ENCODE assay signal across 8 cellular contexts in the genomic region with DNA sequence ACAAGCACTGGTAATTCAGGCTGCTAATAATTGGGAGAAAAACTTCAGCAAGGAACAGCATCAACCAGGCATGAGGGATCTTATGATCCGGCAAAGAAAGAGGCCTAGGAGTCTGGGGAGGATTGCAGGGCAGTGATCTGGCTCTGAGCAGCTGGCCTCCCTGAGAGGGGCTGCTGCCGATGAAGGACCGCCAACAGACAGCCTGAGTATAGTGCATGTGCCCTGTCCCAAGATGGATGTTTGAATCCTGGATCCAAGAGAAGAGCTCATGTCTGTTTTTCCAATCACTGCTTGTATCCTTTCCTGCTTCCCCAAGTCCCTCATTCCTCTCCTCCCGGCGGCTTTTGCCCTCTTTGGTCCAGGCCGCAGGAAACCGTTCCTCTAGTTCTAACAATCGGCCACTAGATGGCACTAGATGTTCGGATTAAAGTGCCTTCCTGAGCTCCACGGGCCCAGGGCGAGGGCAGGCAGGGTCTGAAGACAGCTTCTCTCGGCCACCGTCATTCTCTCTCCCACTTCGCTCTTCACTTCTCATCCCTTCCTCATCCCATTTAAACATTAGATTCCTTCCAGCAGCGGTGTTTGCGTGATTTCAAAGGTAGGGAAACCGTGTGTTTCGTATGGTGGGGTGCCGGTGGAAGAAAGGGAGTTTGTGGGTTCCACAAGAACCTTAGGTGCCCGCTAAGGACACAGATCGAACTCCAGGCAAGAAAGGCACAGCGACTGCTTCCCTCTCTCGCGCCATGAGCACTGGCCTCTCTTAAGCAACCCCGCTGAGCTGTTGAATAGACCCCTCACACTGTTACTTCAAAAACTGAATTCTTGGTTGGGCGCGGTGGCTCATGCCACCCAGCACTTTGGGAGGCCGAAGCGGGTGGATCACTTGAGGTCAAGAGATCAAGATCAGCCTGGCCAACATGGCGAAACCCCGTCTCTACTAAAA.
DNase-seq lines count a peak whose midpoint lies in the region; ATAC-seq and TF ChIP-seq lines count a peak whose summit lies in the region.

No MANE protein-coding gene starts in this region.

- no peak overlapping the region for H3K9ac ChIP-seq in iPS-20b (ENCODE audit: low read depth, low read length)

- peak; percentile 74 for DNase-seq in activated effector memory CD4-positive, alpha-beta T cell treated with anti-CD3 and anti-CD28 coated beads, Interleukin-2, amount 50 U/mL, for 16 hours
- no peak for DNase-seq in activated effector memory CD4-positive, alpha-beta T cell treated with Interleukin-2 at 50 U/mL for 16 hours
- peak; percentile 22 for DNase-seq in NCI-H1048 (lab: John Stamatoyannopoulos, UW)
- DNase-seq in SKM-1 treated with dmso at 0.1 percent for 144 hours (lab: John Stamatoyannopoulos, UW; ENCODE audit: unreplicated experiment): peak; percentile 67
- peak; percentile 67 for DNase-seq in astrocyte of the spinal cord (ENCODE audit: low read depth, low spot score)
- DNase-seq in smooth muscle cell of the brain vasculature (ENCODE audit: low read depth, low spot score): peak; percentile 21

- H3K4me3 ChIP-seq in astrocyte of the spinal cord (ENCODE audit: low read depth, low read length) (no peak overlapping the region), iPS-20b (ENCODE audit: low read length) (peak overlapping the region; percentile 42; the same call in 1 of the 2 replicates)

- H3K36me3 ChIP-seq in iPS-20b (ENCODE audit: insufficient read depth, low read depth, low read length): no peaks in the 10 kb centered on the region

- no peak overlapping the region for H3K27ac ChIP-seq in iPS-20b (ENCODE audit: low read length)

- no peaks in the 10 kb centered on the region for H3K4me1 ChIP-seq in iPS-20b (ENCODE audit: insufficient read depth, low read length)

- in situ Hi-C loops in astrocyte of the spinal cord (cut with HindIII; ENCODE audit: low sequenced_read_pairs): no loop called here

- H3K9me3 ChIP-seq in iPS-20b (ENCODE audit: insufficient read depth, low read depth, low read length): no peaks in the 10 kb centered on the region

- peak; percentile 66 for TF ChIP-seq CTCF in astrocyte of the spinal cord (IDR thresholded peaks at IDR 0.05; ENCODE audit: low read depth, low read length)

- peak; percentile 82 for ATAC-seq in HG02588 (IDR thresholded peaks at IDR 0.05; ENCODE audit: unreplicated experiment)

- peaks cover 5% of the 10 kb centered on the region; the same call in 1 of the 2 replicates for H3K27me3 ChIP-seq in iPS-20b (ENCODE audit: insufficient read depth, low read length)
